8 cellular contexts compared by ENCODE assay signal in genomic region chr16:89565506-89566372, GRCh38. TPM values are rescaled to one million over a fixed set of nuclear protein-coding genes. Genes with fewer than 3 reads are reported as not detected.
DNase-seq lines count a peak whose midpoint lies in the region; ATAC-seq and TF ChIP-seq lines count a peak whose summit lies in the region.

No MANE protein-coding gene starts in this region.

- H3K36me3 Mint-ChIP-seq in activated CD8-positive, alpha-beta T cell treated with anti-CD3 and anti-CD28 coated beads for 36 hours (ENCODE audit: low read depth): peaks cover 42% of the 10 kb centered on the region

- no peak for TF ChIP-seq RAD21 in neural cell (conservative IDR thresholded peaks at IDR 0.05)

- no peak for TF ChIP-seq EP300 in neural cell (conservative IDR thresholded peaks at IDR 0.05; ENCODE audit: poor library complexity, severe bottlenecking)

- H3K9ac ChIP-seq in neural cell (ENCODE audit: low read length): no peak overlapping the region

- H3K4me1 Mint-ChIP-seq in activated CD8-positive, alpha-beta T cell treated with anti-CD3 and anti-CD28 coated beads for 36 hours (ENCODE audit: low read depth): peaks cover 43% of the 10 kb centered on the region

- H3K4me3 ChIP-seq in epithelial cell of proximal tubule (ENCODE audit: low read depth, low read length) (peak overlapping the region; percentile 46), neural cell (ENCODE audit: low read length) (no peak overlapping the region), upper lobe of right lung (peak overlapping the region; percentile 11)

- no peak overlapping the region for H3K27ac ChIP-seq in neural cell (ENCODE audit: low read length)
- H3K27ac ChIP-seq in upper lobe of right lung: no peak overlapping the region

- H3K9me2 ChIP-seq in neural cell (ENCODE audit: insufficient read depth, low read length): no peaks in the 10 kb centered on the region

- CTCF ChIA-PET in activated CD8-positive, alpha-beta T cell treated with anti-CD3 and anti-CD28 coated beads for 36 hours (lab: Charles Lee): interaction anchor here (0.6 to 1.6 kb wide), 7 partner anchors 10 to 318 kb away, joined by 3 to 6 read pairs (median 5); partner anchors contain the start of genes CHMP1A, CPNE7 and SPATA33

- H4K20me1 ChIP-seq in neural cell (ENCODE audit: insufficient read depth): peaks cover 3% of the 10 kb centered on the region

- H3K4me2 ChIP-seq in neural cell (ENCODE audit: low read length): no peak overlapping the region

- H3K27me3 Mint-ChIP-seq in activated CD8-positive, alpha-beta T cell treated with anti-CD3 and anti-CD28 coated beads for 36 hours: no peaks in the 10 kb centered on the region

- POLR2A ChIA-PET in activated CD8-positive, alpha-beta T cell treated with anti-CD3 and anti-CD28 coated beads for 36 hours (lab: Charles Lee): interaction anchor here (0.7 to 3.1 kb wide), 12 partner anchors 7 to 251 kb away, joined by 3 to 11 read pairs (median 3); partner anchors contain the start of gene CPNE7

- H3K27ac Mint-ChIP-seq in activated CD8-positive, alpha-beta T cell treated with anti-CD3 and anti-CD28 coated beads for 36 hours: peak overlapping the region; percentile 73

- no peak overlapping the region for H2AFZ ChIP-seq in neural cell (ENCODE audit: low read depth, low read length)

- peak; percentile 55 for ATAC-seq in activated CD8-positive, alpha-beta T cell treated with anti-CD3 and anti-CD28 coated beads for 36 hours
- peak; percentile 65 for ATAC-seq in upper lobe of right lung
- no peak for ATAC-seq in GM21717 (IDR thresholded peaks at IDR 0.05; ENCODE audit: unreplicated experiment)

- peaks cover 41% of the 10 kb centered on the region for H3K4me1 ChIP-seq in upper lobe of right lung

- H3K27me3 ChIP-seq in neural cell (ENCODE audit: insufficient read depth, low read depth, low read length): no peaks in the 10 kb centered on the region
- no peaks in the 10 kb centered on the region for H3K27me3 ChIP-seq in upper lobe of right lung

- peak; percentile 68 for TF ChIP-seq CTCF in activated CD8-positive, alpha-beta T cell treated with anti-CD3 and anti-CD28 coated beads for 36 hours (IDR thresholded peaks at IDR 0.05)
- TF ChIP-seq CTCF in epithelial cell of proximal tubule (conservative IDR thresholded peaks at IDR 0.05; ENCODE audit: low read depth, low read length): peak; percentile 80
- TF ChIP-seq CTCF in neural cell (IDR thresholded peaks at IDR 0.05; ENCODE audit: poor library complexity, severe bottlenecking): peak; percentile 58
- peak; percentile 58 for TF ChIP-seq CTCF in upper lobe of right lung (IDR thresholded peaks at IDR 0.05)

- H3K9me3 ChIP-seq in neural cell (ENCODE audit: low read length) (no peaks in the 10 kb centered on the region), upper lobe of right lung (no peaks in the 10 kb centered on the region)

- no peaks in the 10 kb centered on the region for H3K9me3 Mint-ChIP-seq in activated CD8-positive, alpha-beta T cell treated with anti-CD3 and anti-CD28 coated beads for 36 hours

- H3K4me3 Mint-ChIP-seq in activated CD8-positive, alpha-beta T cell treated with anti-CD3 and anti-CD28 coated beads for 36 hours: peak overlapping the region; percentile 50

- H3F3A ChIP-seq in neural cell (ENCODE audit: insufficient read depth, low read length, poor library complexity, severe bottlenecking): no peaks in the 10 kb centered on the region

- peaks cover 6% of the 10 kb centered on the region for H3K79me2 ChIP-seq in neural cell (replicated peaks; ENCODE audit: insufficient read depth, low read length)

- intact Hi-C loops in activated CD8-positive, alpha-beta T cell treated with anti-CD3 and anti-CD28 coated beads for 36 hours (cut with micrococcal nuclease): no loop called here
- intact Hi-C loops in upper lobe of right lung (cut with DNase I): no loop called here

- H3K36me3 ChIP-seq in neural cell (ENCODE audit: insufficient read depth, low read length) (no peaks in the 10 kb centered on the region), upper lobe of right lung (peaks cover 38% of the 10 kb centered on the region)

- DNase-seq in NCI-H510A treated with DMSO at 0.1 percent for 48 hours (lab: John Stamatoyannopoulos, UW) (peak; percentile 4), NCI-H510A (lab: John Stamatoyannopoulos, UW) (no peak), NCI-H345 (lab: John Stamatoyannopoulos, UW) (peak; percentile 22), epithelial cell of proximal tubule (ENCODE audit: low read depth) (no peak), upper lobe of right lung (peak; percentile 85)
- DNase-seq in activated CD8-positive, alpha-beta T cell treated with anti-CD3 and anti-CD28 coated beads for 36 hours: peak; percentile 73

TF ChIP-seq in neural cell, 6 proteins besides CTCF, POLR2A, EP300 and RAD21:
- TF ChIP-seq, protein P1, sequence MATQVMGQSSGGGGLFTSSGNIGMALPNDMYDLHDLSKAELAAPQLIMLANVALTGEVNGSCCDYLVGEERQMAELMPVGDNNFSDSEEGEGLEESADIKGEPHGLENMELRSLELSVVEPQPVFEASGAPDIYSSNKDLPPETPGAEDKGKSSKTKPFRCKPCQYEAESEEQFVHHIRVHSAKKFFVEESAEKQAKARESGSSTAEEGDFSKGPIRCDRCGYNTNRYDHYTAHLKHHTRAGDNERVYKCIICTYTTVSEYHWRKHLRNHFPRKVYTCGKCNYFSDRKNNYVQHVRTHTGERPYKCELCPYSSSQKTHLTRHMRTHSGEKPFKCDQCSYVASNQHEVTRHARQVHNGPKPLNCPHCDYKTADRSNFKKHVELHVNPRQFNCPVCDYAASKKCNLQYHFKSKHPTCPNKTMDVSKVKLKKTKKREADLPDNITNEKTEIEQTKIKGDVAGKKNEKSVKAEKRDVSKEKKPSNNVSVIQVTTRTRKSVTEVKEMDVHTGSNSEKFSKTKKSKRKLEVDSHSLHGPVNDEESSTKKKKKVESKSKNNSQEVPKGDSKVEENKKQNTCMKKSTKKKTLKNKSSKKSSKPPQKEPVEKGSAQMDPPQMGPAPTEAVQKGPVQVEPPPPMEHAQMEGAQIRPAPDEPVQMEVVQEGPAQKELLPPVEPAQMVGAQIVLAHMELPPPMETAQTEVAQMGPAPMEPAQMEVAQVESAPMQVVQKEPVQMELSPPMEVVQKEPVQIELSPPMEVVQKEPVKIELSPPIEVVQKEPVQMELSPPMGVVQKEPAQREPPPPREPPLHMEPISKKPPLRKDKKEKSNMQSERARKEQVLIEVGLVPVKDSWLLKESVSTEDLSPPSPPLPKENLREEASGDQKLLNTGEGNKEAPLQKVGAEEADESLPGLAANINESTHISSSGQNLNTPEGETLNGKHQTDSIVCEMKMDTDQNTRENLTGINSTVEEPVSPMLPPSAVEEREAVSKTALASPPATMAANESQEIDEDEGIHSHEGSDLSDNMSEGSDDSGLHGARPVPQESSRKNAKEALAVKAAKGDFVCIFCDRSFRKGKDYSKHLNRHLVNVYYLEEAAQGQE (IDR thresholded peaks at IDR 0.05; ENCODE audit: borderline replicate concordance): no peak

RNA-seq across cellular contexts. Expression of gene RPL13, which starts 5.3 kb away (rescaled TPM):
- 1,000 to 10,000 TPM; 3,056 to 3,151 TPM for total RNA-seq in activated CD8-positive, alpha-beta T cell treated with anti-CD3 and anti-CD28 coated beads for 36 hours
- total RNA-seq in epithelial cell of proximal tubule (5,232 and 9,109 TPM in 2 replicates), upper lobe of right lung (1,795 TPM)
- polyA plus RNA-seq in neural cell: 2,635 and 2,685 TPM in 2 replicates
- 1,181 and 1,234 TPM in 2 replicates for polyA minus RNA-seq in neural cell

RNA-seq across cellular contexts. Expression of gene CPNE7, which starts 9.8 kb away (rescaled TPM):
- 1 to 10 TPM; 8.5 to 9.5 TPM for total RNA-seq in activated CD8-positive, alpha-beta T cell treated with anti-CD3 and anti-CD28 coated beads for 36 hours
- 16.6 and 20.2 TPM in 2 replicates for total RNA-seq in epithelial cell of proximal tubule
- 0.15 and 3.8 TPM in 2 replicates for polyA plus RNA-seq in neural cell
- polyA minus RNA-seq in neural cell: 1.5 TPM in 1 of 2 replicates, not detected in the other
- 4.8 TPM for total RNA-seq in upper lobe of right lung

RNA-seq across cellular contexts. Expression of gene DPEP1, which starts 47.7 kb away (rescaled TPM):
- not detected for total RNA-seq in activated CD8-positive, alpha-beta T cell treated with anti-CD3 and anti-CD28 coated beads for 36 hours
- total RNA-seq in epithelial cell of proximal tubule (0.65 and 5.0 TPM in 2 replicates), upper lobe of right lung (3.0 TPM)
- 0.33 and 0.96 TPM in 2 replicates for polyA plus RNA-seq in neural cell
- not detected in 2 replicates for polyA minus RNA-seq in neural cell

RNA-seq across cellular contexts. Expression of gene SPG7, which starts 57.5 kb away (rescaled TPM):
- 10 to 100 TPM; 78.6 to 79.8 TPM for total RNA-seq in activated CD8-positive, alpha-beta T cell treated with anti-CD3 and anti-CD28 coated beads for 36 hours
- total RNA-seq in epithelial cell of proximal tubule (66.7 and 122 TPM in 2 replicates), upper lobe of right lung (95.0 TPM)
- 216 and 248 TPM in 2 replicates for polyA plus RNA-seq in neural cell
- polyA minus RNA-seq in neural cell: 121 and 129 TPM in 2 replicates

Comparison
In these comparisons a context has a peak if more than half of its experiments do, and no peak if none do; other contexts are left out.
1. DNase-seq: peak in NCI-H510A treated with DMSO at 0.1 percent for 48 hours (single experiment), NCI-H345 (single experiment), activated CD8-positive, alpha-beta T cell treated with anti-CD3 and anti-CD28 coated beads for 36 hours (single experiment) and upper lobe of right lung (single experiment); none in NCI-H510A (single experiment) and epithelial cell of proximal tubule (single experiment).
2. Peak in every context shown above with its lines, with median percentiles within 50 percentile points of each other: CTCF ChIP-seq.